34 cellular contexts compared by ENCODE assay signal in the genomic region with DNA sequence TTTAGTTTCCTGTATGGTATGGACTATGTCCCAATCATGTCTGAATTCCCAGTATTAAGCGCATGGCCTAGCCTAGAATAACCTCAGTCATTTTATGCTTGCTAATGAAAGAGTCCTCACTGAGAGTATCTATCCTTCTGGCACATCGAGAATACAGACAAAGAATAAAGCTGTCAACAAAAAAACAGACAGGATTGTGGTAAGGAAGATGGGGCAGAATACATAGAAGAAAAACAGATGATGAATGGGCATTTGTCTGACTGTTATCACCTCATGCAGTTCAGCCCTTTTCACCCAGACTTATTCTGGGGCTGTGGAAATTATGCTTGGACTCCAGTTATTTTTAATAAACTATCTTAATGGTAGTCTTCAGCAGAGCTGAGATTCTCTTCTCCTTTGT.
"Had no signal": no experiment of that assay in that cellular context is flagged by ENCODE, and none has a peak within 500 bp of the region (broad histone marks: within the 10 kb centered on the region; RNA-seq: fewer than 3 reads in every experiment).

No MANE protein-coding gene starts in this region.

- H3K9ac ChIP-seq: KMS-11 had no signal

- H3K9me3 ChIP-seq: MG63 had no signal

- H3K27me3 ChIP-seq: MG63 had no signal

- DNase-seq: Karpas-422, Kasumi-1, MG63, MM.1S, MV-4-11, NCI-H1048, NCI-H1092, NCI-H1092 treated with DMSO at 0.1 percent for 48 hours, NCI-H1105, NCI-H1105 treated with DMSO at 0.1 percent for 48 hours, NCI-H1417, NCI-H1417 treated with DMSO at 0.1 percent for 48 hours, NCI-H1436, NCI-H1436 treated with DMSO at 0.1 percent for 48 hours, NCI-H146, NCI-H1694, NCI-H1694 treated with DMSO at 0.1 percent for 48 hours, NCI-H187, NCI-H187 treated with DMSO at 0.1 percent for 48 hours, NCI-H1930, NCI-H2029, NCI-H2029 treated with DMSO at 0.1 percent for 48 hours, NCI-H2081, NCI-H2081 treated with DMSO at 0.1 percent for 48 hours, NCI-H2107, NCI-H2171, NCI-H2171 treated with DMSO at 0.1 percent for 48 hours, NCI-H2227 treated with DMSO at 0.1 percent for 48 hours, NCI-H226, NCI-H345, NCI-H446, NCI-H446 treated with DMSO at 0.1 percent for 48 hours, NCI-H510A had no signal

- H3K4me2 ChIP-seq: KMS-11 had no signal

- H3K36me3 ChIP-seq: MG63 had no signal

- H3K4me3 ChIP-seq: MG63 had no signal

- H3K27ac ChIP-seq: KMS-11 had no signal
